Comparison of ENCODE assay signal across 16 cellular contexts in the genomic region with DNA sequence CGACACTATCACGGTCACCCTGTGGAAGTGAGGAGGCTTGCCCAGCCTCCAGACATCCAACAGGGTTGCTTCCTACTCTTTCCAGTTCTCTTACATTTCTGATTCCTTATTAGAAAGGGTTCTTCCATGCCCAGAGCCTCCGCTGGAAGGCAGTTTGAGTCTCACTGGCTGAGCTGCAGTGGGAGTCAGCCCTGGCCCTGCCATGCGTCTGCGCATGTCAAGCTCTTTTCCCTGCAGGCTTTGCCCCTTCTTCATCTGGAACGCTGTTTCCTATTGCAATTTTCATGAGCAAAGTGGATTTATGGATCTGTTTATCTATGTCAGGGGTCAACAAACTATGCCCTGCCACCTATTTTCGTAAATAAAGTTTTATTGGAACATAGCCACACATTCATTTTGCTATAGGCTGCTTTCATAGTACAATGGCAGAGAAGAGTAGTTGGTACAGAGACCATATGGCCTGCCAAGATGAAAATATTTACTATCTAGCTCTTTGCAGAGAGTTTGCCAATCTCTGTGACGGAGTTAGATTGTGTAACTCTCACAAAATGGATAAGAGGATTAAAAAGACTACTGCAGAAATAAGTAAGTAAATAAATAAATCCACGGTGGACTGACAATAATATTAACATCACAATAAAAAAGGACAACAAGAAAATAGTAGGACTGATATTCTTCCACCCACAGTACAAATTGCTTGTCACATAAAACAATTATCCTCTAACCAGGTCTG. TPM values are rescaled to one million over a fixed set of nuclear protein-coding genes. Genes with fewer than 3 reads are reported as not detected.
"Had no signal": no experiment of that assay in that cellular context is flagged by ENCODE, and none has a peak within 500 bp of the region (broad histone marks: within the 10 kb centered on the region; RNA-seq: fewer than 3 reads in every experiment).

No MANE protein-coding gene starts in this region.

- H3K27ac ChIP-seq: hepatocyte, sigmoid colon, tibial artery had no signal

- H3K4me1 ChIP-seq: sigmoid colon, tibial artery had no signal

- H3K4me3 ChIP-seq: hepatocyte, sigmoid colon, tibial artery had no signal

- H3K9me3 Mint-ChIP-seq: endodermal cell; nephron; stimulated activated effector memory CD8-positive, alpha-beta T cell treated with anti-CD3 and anti-CD28 coated beads, Interleukin-12 subunit alpha, Interleukin-12 subunit beta, amount 100 ng/mL, for 72 hours had no signal

- ATAC-seq: activated CD4-positive, CD25-positive, alpha-beta regulatory T cell treated with anti-CD3 and anti-CD28 coated beads, Interleukin-2, amount 50 U/mL, for 24 hours; left ventricle myocardium superior; stimulated activated effector memory CD8-positive, alpha-beta T cell treated with anti-CD3 and anti-CD28 coated beads, Interleukin-12 subunit alpha, Interleukin-12 subunit beta, amount 100 ng/mL, for 72 hours had no signal

- H3K27ac Mint-ChIP-seq: activated naive CD4-positive, alpha-beta T cell treated with anti-CD3 and anti-CD28 coated beads, Interleukin-2, amount 10 ng/mL, durations not matched to agents 7 days and 5 days; endodermal cell; stimulated activated effector memory CD8-positive, alpha-beta T cell treated with anti-CD3 and anti-CD28 coated beads, Interleukin-12 subunit alpha, Interleukin-12 subunit beta, amount 100 ng/mL, for 72 hours had no signal

- H3K79me2 ChIP-seq: hepatocyte had no signal

- H3K4me2 ChIP-seq: hepatocyte had no signal

- H3K36me3 Mint-ChIP-seq: stimulated activated effector memory CD8-positive, alpha-beta T cell treated with anti-CD3 and anti-CD28 coated beads, Interleukin-12 subunit alpha, Interleukin-12 subunit beta, amount 100 ng/mL, for 72 hours had no signal

- H3K9me3 ChIP-seq: sigmoid colon, tibial artery had no signal

- H3K36me3 ChIP-seq: sigmoid colon, tibial artery had no signal

- H3K4me1 Mint-ChIP-seq: stimulated activated effector memory CD8-positive, alpha-beta T cell treated with anti-CD3 and anti-CD28 coated beads, Interleukin-12 subunit alpha, Interleukin-12 subunit beta, amount 100 ng/mL, for 72 hours had no signal

- H2AFZ ChIP-seq: hepatocyte had no signal

- H3K27me3 ChIP-seq: hepatocyte, sigmoid colon had no signal

- H3K4me3 Mint-ChIP-seq: activated naive CD4-positive, alpha-beta T cell treated with anti-CD3 and anti-CD28 coated beads, Interleukin-2, amount 10 ng/mL, durations not matched to agents 7 days and 5 days; endodermal cell; nephron; stimulated activated effector memory CD8-positive, alpha-beta T cell treated with anti-CD3 and anti-CD28 coated beads, Interleukin-12 subunit alpha, Interleukin-12 subunit beta, amount 100 ng/mL, for 72 hours had no signal

- DNase-seq: activated CD4-positive, alpha-beta T cell treated with anti-CD3 and anti-CD28 coated beads, Interleukin-2, amount 50 U/mL, for 1 hour; activated naive CD4-positive, alpha-beta T cell treated with anti-CD3 and anti-CD28 coated beads, Interleukin-2, amount 10 ng/mL, durations not matched to agents 7 days and 5 days; activated T-cell treated with anti-CD3 and anti-CD28 coated beads for 4 hours; endodermal cell; left ventricle myocardium superior; sigmoid colon; stimulated activated CD4-positive, alpha-beta T cell treated with anti-CD3 and anti-CD28 coated beads, Interleukin-1b, Interleukin-23, amount 100 ng/mL, for 48 hours; tibial artery had no signal

RNA-seq across cellular contexts. Expression of gene CHRNA9, which starts 3.9 kb away (rescaled TPM):
- total RNA-seq: chondrocyte, dermis microvascular lymphatic vessel endothelial cell, epithelial cell of proximal tubule, left ventricle myocardium superior, osteocyte, sigmoid colon had no signal
- polyA plus RNA-seq: sigmoid colon had no signal
